12 cellular contexts compared by ENCODE assay signal in genomic region chr2:47089083-47089464, GRCh38.
DNase-seq lines count a peak whose midpoint lies in the region; ATAC-seq, FAIRE-seq and TF ChIP-seq lines count a peak whose summit lies in the region.
"Had no signal": no experiment of that assay in that cellular context is flagged by ENCODE, and none has a peak within 500 bp of the region (broad histone marks: within the 10 kb centered on the region; RNA-seq: fewer than 3 reads in every experiment).

No MANE protein-coding gene starts in this region.

- H3K9me3 Mint-ChIP-seq in activated T-helper 1 cell treated with anti-CD3 and anti-CD28 coated beads, Interleukin-12 subunit alpha, Interleukin-12 subunit beta, Interleukin-2, Interleukin-4 antibody, amounts not matched to agents 30 ng/mL and 10 ng/mL and 1 ng/mL, durations not matched to agents 14 hours and 24 hours and 36 hours = no peaks in the 10 kb centered on the region
- H3K9me3 Mint-ChIP-seq: brain had no signal

- no peaks in the 10 kb centered on the region for H3K4me1 Mint-ChIP-seq in activated T-helper 1 cell treated with anti-CD3 and anti-CD28 coated beads, Interleukin-12 subunit alpha, Interleukin-12 subunit beta, Interleukin-2, Interleukin-4 antibody, amounts not matched to agents 30 ng/mL and 10 ng/mL and 1 ng/mL, durations not matched to agents 14 hours and 24 hours and 36 hours (ENCODE audit: low read depth)

- no peak overlapping the region for H3K4me3 Mint-ChIP-seq in activated T-helper 1 cell treated with anti-CD3 and anti-CD28 coated beads, Interleukin-12 subunit alpha, Interleukin-12 subunit beta, Interleukin-2, Interleukin-4 antibody, amounts not matched to agents 30 ng/mL and 10 ng/mL and 1 ng/mL, durations not matched to agents 14 hours and 24 hours and 36 hours
- H3K4me3 Mint-ChIP-seq: brain had no signal

- TF ChIP-seq CTCF in VCaP (conservative IDR thresholded peaks at IDR 0.05) = no peak

- H3K27ac ChIP-seq in VCaP = peak overlapping the region; percentile 34; the same call in 1 of the 2 replicates

- intact Hi-C loops in activated T-helper 1 cell treated with anti-CD3 and anti-CD28 coated beads, Interleukin-12 subunit alpha, Interleukin-12 subunit beta, Interleukin-2, Interleukin-4 antibody, amounts not matched to agents 30 ng/mL and 10 ng/mL and 1 ng/mL, durations not matched to agents 14 hours and 24 hours and 36 hours (cut with micrococcal nuclease) = no loop called here

- FAIRE-seq in H54 (lab: Jason Lieb, UNC) = no peak

- no peaks in the 10 kb centered on the region for H3K36me3 Mint-ChIP-seq in activated T-helper 1 cell treated with anti-CD3 and anti-CD28 coated beads, Interleukin-12 subunit alpha, Interleukin-12 subunit beta, Interleukin-2, Interleukin-4 antibody, amounts not matched to agents 30 ng/mL and 10 ng/mL and 1 ng/mL, durations not matched to agents 14 hours and 24 hours and 36 hours (ENCODE audit: low read depth)
- H3K36me3 Mint-ChIP-seq: brain had no signal

- no peak for TF ChIP-seq POLR2A in H54 (IDR thresholded peaks at IDR 0.05; ENCODE audit: low read depth, low read length)

- H3K27me3 Mint-ChIP-seq in activated T-helper 1 cell treated with anti-CD3 and anti-CD28 coated beads, Interleukin-12 subunit alpha, Interleukin-12 subunit beta, Interleukin-2, Interleukin-4 antibody, amounts not matched to agents 30 ng/mL and 10 ng/mL and 1 ng/mL, durations not matched to agents 14 hours and 24 hours and 36 hours (ENCODE audit: insufficient read depth) = peaks cover 7% of the 10 kb centered on the region
- H3K27me3 Mint-ChIP-seq: brain had no signal

- no peak for ATAC-seq in HG02840 (IDR thresholded peaks at IDR 0.05; ENCODE audit: low FRiP score, unreplicated experiment)

- no peak overlapping the region for H3K27ac Mint-ChIP-seq in activated T-helper 1 cell treated with anti-CD3 and anti-CD28 coated beads, Interleukin-12 subunit alpha, Interleukin-12 subunit beta, Interleukin-2, Interleukin-4 antibody, amounts not matched to agents 30 ng/mL and 10 ng/mL and 1 ng/mL, durations not matched to agents 14 hours and 24 hours and 36 hours

- DNase-seq in H54 (ENCODE audit: insufficient read length, low spot score) = peak; percentile 61
- peak; percentile 40 for DNase-seq in glomerular visceral epithelial cell (ENCODE audit: extremely low spot score)
- DNase-seq in renal cortical epithelial cell (ENCODE audit: low read depth) = peak; percentile 18
- no peak for DNase-seq in NCI-H1092 (lab: John Stamatoyannopoulos, UW)
- no peak for DNase-seq in activated T-helper 1 cell treated with anti-CD3 and anti-CD28 coated beads, Interleukin-12 subunit alpha, Interleukin-12 subunit beta, Interleukin-2, Interleukin-4 antibody, amounts not matched to agents 30 ng/mL and 10 ng/mL and 1 ng/mL, durations not matched to agents 14 hours and 24 hours and 36 hours (ENCODE audit: low spot score)
- no peak for DNase-seq in effector CD4-positive, alpha-beta T cell
- DNase-seq: activated CD8-positive, alpha-beta memory T cell treated with anti-CD3 and anti-CD28 coated beads, Interleukin-2, amount 50 U/mL, for 48 hours; NCI-H82; stimulated activated CD4-positive, alpha-beta T cell treated with anti-CD3 and anti-CD28 coated beads, Interleukin-12 subunit alpha, Interleukin-12 subunit beta, amount 100 ng/mL, for 4 hours had no signal

Comparison
In these comparisons a context has a peak if more than half of its experiments do, and no peak if none do; other contexts are left out.
1. DNase-seq: peak in H54 (single experiment), glomerular visceral epithelial cell (single experiment) and renal cortical epithelial cell (single experiment); none in NCI-H1092 (single experiment), activated T-helper 1 cell treated with anti-CD3 and anti-CD28 coated beads, Interleukin-12 subunit alpha, Interleukin-12 subunit beta, Interleukin-2, Interleukin-4 antibody, amounts not matched to agents 30 ng/mL and 10 ng/mL and 1 ng/mL, durations not matched to agents 14 hours and 24 hours and 36 hours (single experiment) and effector CD4-positive, alpha-beta T cell (single experiment).